1 cellular context compared by ENCODE assay signal in genomic region chr19:4723465-4724251, GRCh38.
TF ChIP-seq lines count a peak whose summit lies in the region.

TSS of gene DPP9 (minus strand) at chr19:4723842. CDS start at chr19:4719906, 3,936 bp downstream.

TF ChIP-seq in K562, 482 proteins besides CTCF, POLR2A, EP300 and RAD21 (continued from another document and continues in another):
- peak; percentile 77; the same call in 1 of the 2 replicates for TF ChIP-seq ZNF407 (IDR thresholded peaks at IDR 0.05; ENCODE audit: low read depth)
- TF ChIP-seq NR2C1 (IDR thresholded peaks at IDR 0.05): peak; percentile 99
- peak; percentile 100 for TF ChIP-seq NR2C1 (tag; IDR thresholded peaks at IDR 0.05)
- no peak for TF ChIP-seq ZNF512 (tag; IDR thresholded peaks at IDR 0.05)
- TF ChIP-seq ERF (CRISPR knock-in tag; IDR thresholded peaks at IDR 0.05): 0 out of 2 replicates have a peak, but pooled peaks have one; percentile 17
- peak; percentile 20 to 33 for TF ChIP-seq E2F6 (IDR thresholded peaks at IDR 0.05; ENCODE audit: borderline replicate concordance in 1 of 2, extremely low read depth in 1 of 2, insufficient read depth in 1 of 2, insufficient read length in 1 of 2, low read depth in 1 of 2, low read length in 1 of 2, poor library complexity in 1 of 2, severe bottlenecking in 1 of 2)
- TF ChIP-seq MITF (IDR thresholded peaks at IDR 0.05): no peak; the same call in 1 of the 2 replicates
- TF ChIP-seq ZSCAN29 (IDR thresholded peaks at IDR 0.05): no peak
- TF ChIP-seq ZNF75A (CRISPR knock-in tag; IDR thresholded peaks at IDR 0.05): no peak
- peak; percentile 100 for TF ChIP-seq POLR2H (tag; IDR thresholded peaks at IDR 0.05; ENCODE audit: low read depth)
- no peak for TF ChIP-seq TCFL5 (CRISPR knock-in tag; conservative IDR thresholded peaks at IDR 0.05)
- TF ChIP-seq SETDB1 (IDR thresholded peaks at IDR 0.05; ENCODE audit: low read length): no peak
- no peak for TF ChIP-seq PCBP2 (IDR thresholded peaks at IDR 0.05; ENCODE audit: low read depth, low read length, poor library complexity, severe bottlenecking)
- peak; percentile 97 for TF ChIP-seq RNF2 (IDR thresholded peaks at IDR 0.05)
- TF ChIP-seq TARDBP (IDR thresholded peaks at IDR 0.05): peak; percentile 81; the same call in 1 of the 2 replicates
- TF ChIP-seq CHD1 (IDR thresholded peaks at IDR 0.05; ENCODE audit: low read length): no peak
- no peak for TF ChIP-seq ELK3 (CRISPR knock-in tag; IDR thresholded peaks at IDR 0.05)
- TF ChIP-seq ZNF217 (CRISPR knock-in tag; IDR thresholded peaks at IDR 0.05): no peak
- TF ChIP-seq NEUROD1 (IDR thresholded peaks at IDR 0.05; ENCODE audit: borderline replicate concordance, low read depth, low read length, partially characterized antibody): peak; percentile 87
- TF ChIP-seq ZNF146 (CRISPR knock-in tag; IDR thresholded peaks at IDR 0.05; ENCODE audit: unreplicated experiment): no peak
- peak; percentile 96 for TF ChIP-seq SP1 (CRISPR knock-in tag; IDR thresholded peaks at IDR 0.05)
- no peak; the same call in 1 of the 2 replicates for TF ChIP-seq FOXM1 (IDR thresholded peaks at IDR 0.05; ENCODE audit: low read depth)
- no peak for TF ChIP-seq FOXM1 (CRISPR knock-in tag; IDR thresholded peaks at IDR 0.05; ENCODE audit: low read depth)
- TF ChIP-seq ZNF347 (CRISPR knock-in tag; IDR thresholded peaks at IDR 0.05; ENCODE audit: low read depth): no peak
- peak; percentile 100 for TF ChIP-seq NR2C2 (CRISPR knock-in tag; IDR thresholded peaks at IDR 0.05)
- TF ChIP-seq NR2C2 (tag; IDR thresholded peaks at IDR 0.05): peak; percentile 100
- TF ChIP-seq NR4A1 (CRISPR knock-in tag; IDR thresholded peaks at IDR 0.05): no peak
- TF ChIP-seq NR4A1 (tag; IDR thresholded peaks at IDR 0.05): 0 out of 2 replicates have a peak, but pooled peaks have one; percentile 53
- peak; percentile 83 to 88 for TF ChIP-seq MAZ (CRISPR knock-in tag; conservative IDR thresholded peaks at IDR 0.05 in 1 of 2, IDR thresholded peaks at IDR 0.05 in 1 of 2)
- peak; percentile 84 for TF ChIP-seq MTA1 (IDR thresholded peaks at IDR 0.05; ENCODE audit: borderline replicate concordance)
- no peak for TF ChIP-seq ZFP91 (CRISPR knock-in tag; IDR thresholded peaks at IDR 0.05)
- TF ChIP-seq ZKSCAN1 (IDR thresholded peaks at IDR 0.05; ENCODE audit: low read depth, low read length): no peak
- no peak for TF ChIP-seq GTF2B (IDR thresholded peaks at IDR 0.05; ENCODE audit: extremely low read depth, insufficient read length)
- TF ChIP-seq ID3 (CRISPR knock-in tag; IDR thresholded peaks at IDR 0.05): no peak
- TF ChIP-seq ID3 (tag; IDR thresholded peaks at IDR 0.05): peak; percentile 79
- TF ChIP-seq ZNF764 (CRISPR knock-in tag; IDR thresholded peaks at IDR 0.05; ENCODE audit: low read depth): peak; percentile 94
- no peak for TF ChIP-seq TFE3 (CRISPR knock-in tag; IDR thresholded peaks at IDR 0.05)
- TF ChIP-seq SRF (CRISPR knock-in tag; IDR thresholded peaks at IDR 0.05): peak in 1 of 2 experiments; percentile 32; a peak in 1 of 4 replicates
- TF ChIP-seq OTX1 (CRISPR knock-in tag; IDR thresholded peaks at IDR 0.05): peak; percentile 44; the same call in 1 of the 2 replicates
- peak; percentile 99 for TF ChIP-seq GABPB1 (CRISPR knock-in tag; IDR thresholded peaks at IDR 0.05)
- TF ChIP-seq SMARCA4 (IDR thresholded peaks at IDR 0.05): no peak
- 0 out of 2 replicates have a peak, but pooled peaks have one; percentile 67 for TF ChIP-seq FOXJ2 (tag; IDR thresholded peaks at IDR 0.05)
- no peak for TF ChIP-seq RAD51 (IDR thresholded peaks at IDR 0.05; ENCODE audit: borderline replicate concordance, low read depth)
- TF ChIP-seq SIX5 (IDR thresholded peaks at IDR 0.05; ENCODE audit: borderline replicate concordance in 1 of 2, insufficient read depth in 1 of 2, low read depth in 1 of 2, low read length in 2 of 2): peak; percentile 57 to 74; a peak in 3 of 4 replicates
- no peak for TF ChIP-seq ZNF707 (CRISPR knock-in tag; conservative IDR thresholded peaks at IDR 0.05)
- TF ChIP-seq ADNP (tag; IDR thresholded peaks at IDR 0.05): no peak
- TF ChIP-seq ELK1 (CRISPR knock-in tag; IDR thresholded peaks at IDR 0.05): no peak
- no peak for TF ChIP-seq ZNF121 (CRISPR knock-in tag; conservative IDR thresholded peaks at IDR 0.05)
- peak; percentile 89 for TF ChIP-seq ESRRA (IDR thresholded peaks at IDR 0.05; ENCODE audit: borderline replicate concordance, low read depth)
- TF ChIP-seq ZNF212 (CRISPR knock-in tag; IDR thresholded peaks at IDR 0.05): no peak
- TF ChIP-seq IRF2 (CRISPR knock-in tag; IDR thresholded peaks at IDR 0.05): no peak
